In the genomic region with DNA sequence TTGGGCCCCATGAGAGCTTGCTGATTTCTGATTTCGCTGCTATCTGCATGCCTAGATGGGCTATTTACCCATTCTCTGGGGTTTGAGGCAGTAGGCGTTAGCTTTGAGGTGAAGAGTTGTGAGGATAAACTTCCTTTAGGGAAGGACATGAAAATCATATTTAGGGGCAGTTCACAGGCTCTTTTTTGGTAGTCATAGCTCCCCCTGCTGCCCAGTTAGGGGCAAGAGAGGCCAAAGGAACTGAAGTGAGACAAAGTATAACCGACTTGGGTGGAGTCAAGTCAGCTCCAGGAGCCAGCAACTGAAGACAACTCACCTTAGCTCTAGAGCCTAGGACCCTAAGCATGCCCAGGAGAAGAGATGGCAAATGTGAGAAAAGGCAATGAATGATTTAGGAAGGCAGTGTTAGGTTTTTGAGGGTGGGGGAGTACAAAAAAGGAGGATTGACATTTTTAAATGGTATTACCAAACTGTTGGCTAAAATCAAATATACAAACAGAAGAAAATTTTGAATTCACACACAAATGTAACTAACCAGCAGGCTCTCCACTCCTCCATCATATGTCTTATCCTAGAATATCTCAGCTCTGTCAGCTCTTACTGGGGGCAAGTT, we compare ENCODE assay signal across 9 cellular contexts.
DNase-seq lines count a peak whose midpoint lies in the region; ATAC-seq and TF ChIP-seq lines count a peak whose summit lies in the region.
"Had no signal": no experiment of that assay in that cellular context is flagged by ENCODE, and none has a peak within 500 bp of the region (broad histone marks: within the 10 kb centered on the region; RNA-seq: fewer than 3 reads in every experiment).

No MANE protein-coding gene starts in this region.

- H3K27me3 Mint-ChIP-seq in central memory CD8-positive, alpha-beta T cell: peaks cover 52% of the 10 kb centered on the region

- no peak overlapping the region for H3K27ac Mint-ChIP-seq in central memory CD8-positive, alpha-beta T cell (ENCODE audit: low read depth)

- peak; percentile 16 for DNase-seq in activated CD4-positive, CD25-positive, alpha-beta regulatory T cell treated with anti-CD3 and anti-CD28 coated beads, Interleukin-2, amount 50 U/mL, for 16 hours (ENCODE audit: low read depth, low spot score)
- DNase-seq in NCI-H2196 (lab: John Stamatoyannopoulos, UW; ENCODE audit: unreplicated experiment) (peak; percentile 49), left kidney (ENCODE audit: low read depth, low spot score) (peak; percentile 86)
- DNase-seq in central memory CD8-positive, alpha-beta T cell (ENCODE audit: low spot score in 2 of 2): peak; percentile 18 to 24
- peak; percentile 19 to 21 for DNase-seq in stimulated activated CD4-positive, alpha-beta T cell treated with anti-CD3 and anti-CD28 coated beads, Interleukin-4, amount 100 ng/mL, for 48 hours (ENCODE audit: low read depth in 2 of 2)

- no peak overlapping the region for H3K4me3 Mint-ChIP-seq in central memory CD8-positive, alpha-beta T cell

- ATAC-seq in activated CD4-positive, CD25-positive, alpha-beta regulatory T cell treated with anti-CD3 and anti-CD28 coated beads, Interleukin-2, amount 50 U/mL, for 24 hours: no peak
- ATAC-seq in HG03095 (IDR thresholded peaks at IDR 0.05; ENCODE audit: unreplicated experiment): peak; percentile 86
- peak; percentile 43 for ATAC-seq in central memory CD8-positive, alpha-beta T cell (replicated peaks; ENCODE audit: extremely low read depth, poor library complexity, severe bottlenecking)

- H3K36me3 Mint-ChIP-seq in central memory CD8-positive, alpha-beta T cell (ENCODE audit: insufficient read depth): no peaks in the 10 kb centered on the region

- H3K4me3 ChIP-seq in WI38 (ENCODE audit: low read depth, low read length): no peak overlapping the region
- H3K4me3 ChIP-seq: skin epidermis had no signal

- H3K4me1 Mint-ChIP-seq in central memory CD8-positive, alpha-beta T cell: no peaks in the 10 kb centered on the region

- H3K9me3 Mint-ChIP-seq in central memory CD8-positive, alpha-beta T cell: no peaks in the 10 kb centered on the region

- peak; percentile 79 for TF ChIP-seq CTCF in WI38 (IDR thresholded peaks at IDR 0.05; ENCODE audit: low read depth, low read length)

Comparison
In these comparisons a context has a peak if more than half of its experiments do, and no peak if none do; other contexts are left out.
1. DNase-seq: peak in every context shown above with its lines; median percentile 86 in left kidney; 49 in NCI-H2196; 21 in central memory CD8-positive, alpha-beta T cell; 20 in stimulated activated CD4-positive, alpha-beta T cell treated with anti-CD3 and anti-CD28 coated beads, Interleukin-4, amount 100 ng/mL, for 48 hours; 16 in activated CD4-positive, CD25-positive, alpha-beta regulatory T cell treated with anti-CD3 and anti-CD28 coated beads, Interleukin-2, amount 50 U/mL, for 16 hours.
2. ATAC-seq: peak in HG03095 (single experiment) and central memory CD8-positive, alpha-beta T cell (single experiment); none in activated CD4-positive, CD25-positive, alpha-beta regulatory T cell treated with anti-CD3 and anti-CD28 coated beads, Interleukin-2, amount 50 U/mL, for 24 hours (0 of 2).